8 cellular contexts compared by ENCODE assay signal in the genomic region with DNA sequence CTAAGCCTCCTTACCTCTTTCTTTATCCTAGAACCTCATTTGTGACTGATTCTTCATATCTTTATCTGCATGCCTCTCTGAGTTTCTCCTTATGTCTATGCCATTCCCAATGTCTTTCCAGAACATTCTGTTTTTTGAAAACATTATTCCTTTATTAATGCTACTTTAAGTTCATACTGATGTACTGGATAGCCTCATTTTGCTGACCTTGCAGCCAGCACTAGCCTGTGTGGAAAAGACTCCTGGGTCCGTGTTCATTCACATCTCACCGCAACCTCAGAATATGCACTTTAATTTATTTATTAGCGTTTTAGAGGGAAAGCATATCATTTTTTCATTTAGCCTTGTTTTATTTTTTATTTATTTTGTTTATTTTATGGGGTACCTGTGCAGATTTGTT.
"Had no signal": no experiment of that assay in that cellular context is flagged by ENCODE, and none has a peak within 500 bp of the region (broad histone marks: within the 10 kb centered on the region; RNA-seq: fewer than 3 reads in every experiment).

No MANE protein-coding gene starts in this region.

- H3K4me2 ChIP-seq: KMS-11 had no signal

- H3K4me1 Mint-ChIP-seq: IgD-negative memory B cell had no signal

- H3K4me3 Mint-ChIP-seq: IgD-negative memory B cell had no signal

- H3K27ac ChIP-seq: HL-60, KMS-11 had no signal

- FAIRE-seq: HTR-8/SVneo had no signal

- H3K27ac Mint-ChIP-seq: IgD-negative memory B cell had no signal

- DNase-seq: Karpas-422, Kasumi-1, KBM-7, KG1 had no signal

- H3K9ac ChIP-seq: KMS-11 had no signal
